24 cellular contexts compared by ENCODE assay signal in the genomic region with DNA sequence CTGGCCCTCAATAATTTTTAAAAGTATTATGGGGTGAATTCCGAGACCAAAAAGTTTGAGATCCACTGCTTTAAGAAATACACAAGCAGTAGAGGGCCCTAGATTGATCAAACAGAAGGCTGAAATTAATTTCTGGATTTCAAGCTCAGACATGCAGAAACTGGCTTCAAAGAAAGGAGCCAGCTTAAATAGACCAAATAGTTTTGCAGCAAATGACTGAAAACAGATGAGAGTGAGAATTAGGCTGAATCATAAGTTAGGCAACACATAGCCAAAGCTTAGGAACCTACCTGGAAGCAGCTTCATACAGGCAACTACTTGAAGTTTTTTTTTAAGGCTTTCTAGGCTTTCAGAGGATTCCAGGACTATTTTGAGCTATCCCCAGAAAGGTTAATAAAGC. TPM values are rescaled to one million over a fixed set of nuclear protein-coding genes. Genes with fewer than 3 reads are reported as not detected.
A peak's percentile ranks its signal among the peaks of the same experiment; 100 is the strongest.
DNase-seq lines count a peak whose midpoint lies in the region; ATAC-seq and TF ChIP-seq lines count a peak whose summit lies in the region.
"Had no signal": no experiment of that assay in that cellular context is flagged by ENCODE, and none has a peak within 500 bp of the region (broad histone marks: within the 10 kb centered on the region; RNA-seq: fewer than 3 reads in every experiment).

No MANE protein-coding gene starts in this region.

- intact Hi-C loops in activated naive CD4-positive, alpha-beta T cell treated with anti-CD3 and anti-CD28 coated beads for 36 hours (cut with micrococcal nuclease), result loop anchor here (1.0 kb wide), 4 partner anchors 12 to 62 kb away; a partner anchor contains a TSS

- no peak overlapping the region for H3K4me3 Mint-ChIP-seq in mesothelial cell of epicardium
- no peak overlapping the region for H3K4me3 Mint-ChIP-seq in activated naive CD4-positive, alpha-beta T cell treated with anti-CD3 and anti-CD28 coated beads for 36 hours
- H3K4me3 Mint-ChIP-seq: activated CD4-positive, alpha-beta T cell treated with anti-CD3 and anti-CD28 coated beads, Interleukin-2, amount 10 ng/mL, durations not matched to agents 7 days and 5 days; activated CD8-positive, alpha-beta memory T cell treated with anti-CD3 and anti-CD28 coated beads, Interleukin-2, amount 10 ng/mL, durations not matched to agents 7 days and 5 days; activated T-cell treated with anti-CD3 and anti-CD28 coated beads, Interleukin-2, amount 50 U/mL, for 72 hours; CD8-positive, alpha-beta T cell; stimulated activated naive CD8-positive, alpha-beta T cell treated with anti-CD3 and anti-CD28 coated beads, Interleukin-15, Interleukin-2, amounts not matched to agents 100 ng/mL and 50 ng/mL, for 24 hours had no signal

- no peak overlapping the region for H3K9ac ChIP-seq in SK-N-MC (ENCODE audit: insufficient read length)
- H3K9ac ChIP-seq: SK-N-SH had no signal

- H3K27ac ChIP-seq in SK-N-MC (peak overlapping the region; percentile 14; the same call in 1 of the 2 replicates), epithelial cell of prostate (peak overlapping the region; percentile 36)
- H3K27ac ChIP-seq: sigmoid colon, thyroid gland, VCaP had no signal

- H3K9me3 Mint-ChIP-seq in mesothelial cell of epicardium, result no peaks in the 10 kb centered on the region
- H3K9me3 Mint-ChIP-seq in activated naive CD4-positive, alpha-beta T cell treated with anti-CD3 and anti-CD28 coated beads for 36 hours, result no peaks in the 10 kb centered on the region
- H3K9me3 Mint-ChIP-seq: activated CD4-positive, alpha-beta T cell treated with anti-CD3 and anti-CD28 coated beads, Interleukin-2, amount 10 ng/mL, durations not matched to agents 7 days and 5 days; activated T-cell treated with anti-CD3 and anti-CD28 coated beads, Interleukin-2, amount 50 U/mL, for 72 hours; CD8-positive, alpha-beta T cell; stimulated activated naive CD8-positive, alpha-beta T cell treated with anti-CD3 and anti-CD28 coated beads, Interleukin-15, Interleukin-2, amounts not matched to agents 100 ng/mL and 50 ng/mL, for 24 hours had no signal

- no peaks in the 10 kb centered on the region for H3K27me3 Mint-ChIP-seq in mesothelial cell of epicardium (ENCODE audit: low read depth)
- no peaks in the 10 kb centered on the region for H3K27me3 Mint-ChIP-seq in activated naive CD4-positive, alpha-beta T cell treated with anti-CD3 and anti-CD28 coated beads for 36 hours (ENCODE audit: low read depth)
- H3K27me3 Mint-ChIP-seq: activated CD4-positive, alpha-beta T cell treated with anti-CD3 and anti-CD28 coated beads, Interleukin-2, amount 10 ng/mL, durations not matched to agents 7 days and 5 days; activated CD8-positive, alpha-beta memory T cell treated with anti-CD3 and anti-CD28 coated beads, Interleukin-2, amount 10 ng/mL, durations not matched to agents 7 days and 5 days; stimulated activated naive CD8-positive, alpha-beta T cell treated with anti-CD3 and anti-CD28 coated beads, Interleukin-15, Interleukin-2, amounts not matched to agents 100 ng/mL and 50 ng/mL, for 24 hours had no signal

- no peak for TF ChIP-seq CTCF in mesothelial cell of epicardium (IDR thresholded peaks at IDR 0.05; ENCODE audit: unreplicated experiment)

- peaks cover 7% of the 10 kb centered on the region; the same call in 1 of the 2 replicates for H3K36me3 ChIP-seq in SK-N-MC (ENCODE audit: insufficient read depth, low read length)
- H3K36me3 ChIP-seq: thyroid gland had no signal

- H3K9me3 ChIP-seq in SK-N-MC (ENCODE audit: low read depth, low read length), result no peaks in the 10 kb centered on the region
- H3K9me3 ChIP-seq: sigmoid colon, SK-N-SH, thyroid gland had no signal

- no peak overlapping the region for H3K4me3 ChIP-seq in SK-N-MC
- H3K4me3 ChIP-seq: sigmoid colon, thyroid gland had no signal

- peaks cover 20% of the 10 kb centered on the region for H3K4me1 Mint-ChIP-seq in mesothelial cell of epicardium
- peaks cover 34% of the 10 kb centered on the region for H3K4me1 Mint-ChIP-seq in activated naive CD4-positive, alpha-beta T cell treated with anti-CD3 and anti-CD28 coated beads for 36 hours (ENCODE audit: low read depth)

- peak overlapping the region; percentile 82 for H3K27ac Mint-ChIP-seq in mesothelial cell of epicardium
- no peak overlapping the region for H3K27ac Mint-ChIP-seq in activated naive CD4-positive, alpha-beta T cell treated with anti-CD3 and anti-CD28 coated beads for 36 hours
- H3K27ac Mint-ChIP-seq: activated CD4-positive, alpha-beta T cell treated with anti-CD3 and anti-CD28 coated beads, Interleukin-2, amount 10 ng/mL, durations not matched to agents 7 days and 5 days; activated CD8-positive, alpha-beta memory T cell treated with anti-CD3 and anti-CD28 coated beads, Interleukin-2, amount 10 ng/mL, durations not matched to agents 7 days and 5 days; activated T-cell treated with anti-CD3 and anti-CD28 coated beads, Interleukin-2, amount 50 U/mL, for 72 hours; CD8-positive, alpha-beta T cell; stimulated activated naive CD8-positive, alpha-beta T cell treated with anti-CD3 and anti-CD28 coated beads, Interleukin-15, Interleukin-2, amounts not matched to agents 100 ng/mL and 50 ng/mL, for 24 hours had no signal

- DNase-seq in EH (ENCODE audit: low read depth), result peak; percentile 19
- no peak for DNase-seq in SK-N-MC (ENCODE audit: low read depth, low spot score)
- DNase-seq in epithelial cell of prostate (ENCODE audit: low read depth, low spot score), result peak; percentile 34
- no peak for DNase-seq in mesothelial cell of epicardium (ENCODE audit: low spot score in 2 of 2, unreplicated experiment in 2 of 2)
- no peak for DNase-seq in NCI-H1105 treated with DMSO at 0.1 percent for 48 hours (lab: John Stamatoyannopoulos, UW)
- no peak for DNase-seq in activated naive CD4-positive, alpha-beta T cell treated with anti-CD3 and anti-CD28 coated beads for 36 hours
- DNase-seq: activated CD4-positive, alpha-beta T cell treated with anti-CD3 and anti-CD28 coated beads, Interleukin-2, amount 10 ng/mL, durations not matched to agents 7 days and 5 days; activated CD8-positive, alpha-beta memory T cell treated with anti-CD3 and anti-CD28 coated beads, Interleukin-2, amount 10 ng/mL, durations not matched to agents 7 days and 5 days; activated naive CD4-positive, alpha-beta T cell treated with Interleukin-2 at 50 U/mL for 16 hours; activated T-cell treated with anti-CD3 and anti-CD28 coated beads, Interleukin-2, amount 50 U/mL, for 72 hours; CD8-positive, alpha-beta T cell; cerebellar nuclear complex; DMS153; KG1; NCI-H1694; NCI-H526 treated with DMSO at 0.1 percent for 48 hours; sigmoid colon; SK-N-SH; stimulated activated CD4-positive, alpha-beta T cell treated with anti-CD3 and anti-CD28 coated beads, Interleukin-15, amount 100 ng/mL, for 24 hours; thyroid gland had no signal

- peaks cover 2% of the 10 kb centered on the region for H3K36me3 Mint-ChIP-seq in mesothelial cell of epicardium
- peaks cover 10% of the 10 kb centered on the region for H3K36me3 Mint-ChIP-seq in activated naive CD4-positive, alpha-beta T cell treated with anti-CD3 and anti-CD28 coated beads for 36 hours (ENCODE audit: low read depth)

- ATAC-seq in HG03571 (IDR thresholded peaks at IDR 0.05; ENCODE audit: unreplicated experiment), result no peak
- no peak for ATAC-seq in HG03095 (IDR thresholded peaks at IDR 0.05; ENCODE audit: unreplicated experiment)
- ATAC-seq: activated CD8-positive, alpha-beta memory T cell treated with anti-CD3 and anti-CD28 coated beads, Interleukin-2, amount 10 ng/mL, durations not matched to agents 7 days and 5 days; activated T-cell treated with anti-CD3 and anti-CD28 coated beads, Interleukin-2, amount 50 U/mL, for 72 hours; CD8-positive, alpha-beta T cell had no signal

- CTCF ChIA-PET in activated naive CD4-positive, alpha-beta T cell treated with anti-CD3 and anti-CD28 coated beads for 36 hours (lab: Charles Lee), result interaction anchor here (0.6 to 2.4 kb wide), 7 partner anchors 9 to 125 kb away, joined by 3 to 11 read pairs (median 3); a partner anchor contains a TSS

RNA-seq across cellular contexts. Expression of a gene that starts 12.4 kb away (rescaled TPM):
- total RNA-seq in mesothelial cell of epicardium, result 35.4 to 38.6 TPM (median 36.3 TPM) in 3 replicates
- 10 to 100 TPM; 19.7 to 19.8 TPM for total RNA-seq in activated naive CD4-positive, alpha-beta T cell treated with anti-CD3 and anti-CD28 coated beads for 36 hours

Comparison
In these comparisons a context has a peak if more than half of its experiments do, and no peak if none do; other contexts are left out.
1. DNase-seq: peak in EH (single experiment) and epithelial cell of prostate (single experiment); none in SK-N-MC (single experiment), mesothelial cell of epicardium (0 of 2), NCI-H1105 treated with DMSO at 0.1 percent for 48 hours (single experiment) and activated naive CD4-positive, alpha-beta T cell treated with anti-CD3 and anti-CD28 coated beads for 36 hours (single experiment).